ENCODE assay signal across 8 cellular contexts in genomic region chr14:69398053-69398817, GRCh38. TPM values are rescaled to one million over a fixed set of nuclear protein-coding genes. Genes with fewer than 3 reads are reported as not detected.
DNase-seq lines count a peak whose midpoint lies in the region; ATAC-seq and TF ChIP-seq lines count a peak whose summit lies in the region.

Gene ERH (minus strand): TSS chr14:69398299. CDS start chr14:69398233, 66 bp downstream.
Gene SLC39A9 (plus strand): TSS chr14:69398692. CDS start chr14:69399370, 678 bp downstream.

- intact Hi-C loops in esophagus squamous epithelium (cut with DNase I), result no loop called here

- peak in 1 of 6 experiments; percentile 6 for TF ChIP-seq CTCF in esophagus squamous epithelium (IDR thresholded peaks at IDR 0.05)

- H3K9me3 ChIP-seq in Karpas-422 (ENCODE audit: low read length) (no peaks in the 10 kb centered on the region), esophagus squamous epithelium (no peaks in the 10 kb centered on the region)

- H3K36me3 ChIP-seq in Karpas-422 (ENCODE audit: insufficient read depth, low read length) (peaks cover 36% of the 10 kb centered on the region), esophagus squamous epithelium (peaks cover 0 to 31% (median 8%) of the 10 kb centered on the region in 3 donors)

- H3K27me3 ChIP-seq in Karpas-422 (ENCODE audit: low read length) (no peaks in the 10 kb centered on the region), esophagus squamous epithelium (no peaks in the 10 kb centered on the region)

- WGBS in esophagus squamous epithelium, 2 donors, result 0 to 1% methylated on average over 23 to 35 of the region's 53 CpGs

- DNase-seq in DMS79 treated with DMSO at 0.1 percent for 48 hours (lab: John Stamatoyannopoulos, UW), result peak; percentile 100
- peak; percentile 100 for DNase-seq in Karpas-422
- peak; percentile 97 for DNase-seq in RKO (ENCODE audit: low spot score)
- peak; percentile 87 for DNase-seq in activated T-helper 1 cell treated with Interleukin-2 at 50 U/mL for 16 hours (ENCODE audit: low read depth)
- DNase-seq in esophagus squamous epithelium (lab: John Stamatoyannopoulos, UW), result peak; percentile 75
- DNase-seq in myocyte (ENCODE audit: low read depth), result peak; percentile 99
- peak; percentile 67 to 90 for DNase-seq in stimulated activated CD8-positive, alpha-beta memory T cell treated with anti-CD3 and anti-CD28 coated beads, Interleukin-7, amount 100 ng/mL, for 48 hours (ENCODE audit: extremely low read depth in 1 of 2, low read depth in 1 of 2)

- H3K79me2 ChIP-seq in Karpas-422 (ENCODE audit: low read length), result peaks cover 96% of the 10 kb centered on the region

- peak within 1 kb of the TSS; percentile 89 for H3K9ac ChIP-seq in Karpas-422 (ENCODE audit: low read length)

- peaks cover 58% of the 10 kb centered on the region for H3K4me1 ChIP-seq in Karpas-422 (ENCODE audit: low read length)
- H3K4me1 ChIP-seq in esophagus squamous epithelium, result peaks cover 28 to 74% (median 31%) of the 10 kb centered on the region in 3 donors

- H3K4me2 ChIP-seq in Karpas-422 (ENCODE audit: low read depth, low read length, poor library complexity, severe bottlenecking), result peak within 1 kb of the TSS; percentile 93

- peak within 1 kb of the TSS; percentile 91 for H3K4me3 ChIP-seq in Karpas-422 (ENCODE audit: low read length)
- peak within 1 kb of the TSS; percentile 67 to 95 (median 82) for H3K4me3 ChIP-seq in esophagus squamous epithelium

- peak within 1 kb of the TSS; percentile 13; the same call in 1 of the 2 replicates for H2AFZ ChIP-seq in Karpas-422 (ENCODE audit: low read length)

- no peaks in the 10 kb centered on the region for H3K9me2 ChIP-seq in Karpas-422 (replicated peaks; ENCODE audit: insufficient read depth, low read length)

- ATAC-seq in GM21825 (IDR thresholded peaks at IDR 0.05; ENCODE audit: unreplicated experiment), result peak; percentile 83

- peak within 1 kb of the TSS; percentile 75 for H3K27ac ChIP-seq in Karpas-422 (ENCODE audit: low read length)
- peak within 1 kb of the TSS; percentile 83 to 95 (median 92) for H3K27ac ChIP-seq in esophagus squamous epithelium

- TF ChIP-seq POLR2A in esophagus squamous epithelium (IDR thresholded peaks at IDR 0.05), result peak in 2 of 4 donors; percentile 45 to 50

- peaks cover 20% of the 10 kb centered on the region for H4K20me1 ChIP-seq in Karpas-422 (ENCODE audit: insufficient read depth, low read depth, low read length)

RNA-seq across cellular contexts. Expression of gene ERH, which starts in this region (rescaled TPM):
- total RNA-seq in Karpas-422 (2014; rRNA removed; shearing (Covaris generic); ENCODE audit: low replicate concordance), result 168 and 296 TPM in 2 replicates
- 100 to 1,000 TPM in 1 of 4 donors, 10 to 100 TPM in 3; 54.0 to 102 (median 79.5) TPM for total RNA-seq in esophagus squamous epithelium
- 70.3 and 71.8 TPM in 2 replicates for total RNA-seq in myocyte
- polyA plus RNA-seq in myocyte (2012), result 179 TPM

RNA-seq across cellular contexts. Expression of gene SLC39A9, which starts in this region (rescaled TPM):
- total RNA-seq in Karpas-422 (2014; rRNA removed; shearing (Covaris generic); ENCODE audit: low replicate concordance), result 111 and 161 TPM in 2 replicates
- total RNA-seq in esophagus squamous epithelium (10 to 100 TPM; 40.2 to 77.7 (median 68.6) TPM), myocyte (52.8 and 60.2 TPM in 2 replicates)
- 51.0 TPM for polyA plus RNA-seq in myocyte (2012)

Comparison
In these comparisons a context has a peak if more than half of its experiments do, and no peak if none do; other contexts are left out.
1. Peak in every context shown above with its lines: DNase-seq, ATAC-seq, H3K4me3 ChIP-seq and H3K27ac ChIP-seq.